ENCODE assay signal across 1 cellular context in the genomic region with DNA sequence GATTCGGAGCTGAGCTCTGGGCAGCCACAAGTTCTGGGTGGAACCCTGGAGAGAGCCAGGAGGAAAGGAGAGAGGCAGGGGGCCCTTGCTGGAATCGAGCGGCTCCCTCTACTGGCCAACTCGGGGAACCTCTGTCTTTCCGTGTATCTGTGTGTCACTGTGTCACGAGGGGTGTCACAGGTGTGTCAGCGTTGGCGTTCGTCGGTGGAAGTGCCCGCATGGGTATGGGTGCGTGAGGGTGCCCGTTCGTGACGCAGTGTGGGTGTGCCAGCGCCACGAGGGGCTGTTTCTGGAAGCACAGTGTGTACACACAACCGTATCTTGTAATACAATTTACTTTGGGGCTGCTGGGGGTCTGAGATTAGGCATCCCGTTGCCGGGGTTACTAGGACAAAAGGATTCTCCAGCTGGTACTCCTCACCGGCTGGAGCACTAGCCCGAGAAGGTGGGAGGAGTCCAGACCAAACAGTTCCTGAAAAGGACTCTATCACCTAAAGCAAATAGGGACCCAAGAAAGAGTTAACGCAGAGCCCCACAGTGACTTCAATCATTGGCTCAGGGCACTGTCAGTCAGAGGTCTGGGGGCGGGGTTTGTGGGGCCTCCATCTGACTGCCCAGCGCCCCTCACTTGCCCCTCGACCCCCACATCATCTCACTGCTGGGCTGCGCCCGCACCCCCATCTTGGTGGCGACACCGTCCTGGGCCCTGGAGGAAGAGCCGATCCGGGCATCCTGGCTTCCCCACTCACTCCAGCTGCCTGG.
TF ChIP-seq lines count a peak whose summit lies in the region.

No MANE protein-coding gene starts in this region.

TF ChIP-seq in HepG2, 621 proteins besides CTCF, POLR2A, EP300 and RAD21 (continued from another document and continues in another):
- TF ChIP-seq, protein P1, sequence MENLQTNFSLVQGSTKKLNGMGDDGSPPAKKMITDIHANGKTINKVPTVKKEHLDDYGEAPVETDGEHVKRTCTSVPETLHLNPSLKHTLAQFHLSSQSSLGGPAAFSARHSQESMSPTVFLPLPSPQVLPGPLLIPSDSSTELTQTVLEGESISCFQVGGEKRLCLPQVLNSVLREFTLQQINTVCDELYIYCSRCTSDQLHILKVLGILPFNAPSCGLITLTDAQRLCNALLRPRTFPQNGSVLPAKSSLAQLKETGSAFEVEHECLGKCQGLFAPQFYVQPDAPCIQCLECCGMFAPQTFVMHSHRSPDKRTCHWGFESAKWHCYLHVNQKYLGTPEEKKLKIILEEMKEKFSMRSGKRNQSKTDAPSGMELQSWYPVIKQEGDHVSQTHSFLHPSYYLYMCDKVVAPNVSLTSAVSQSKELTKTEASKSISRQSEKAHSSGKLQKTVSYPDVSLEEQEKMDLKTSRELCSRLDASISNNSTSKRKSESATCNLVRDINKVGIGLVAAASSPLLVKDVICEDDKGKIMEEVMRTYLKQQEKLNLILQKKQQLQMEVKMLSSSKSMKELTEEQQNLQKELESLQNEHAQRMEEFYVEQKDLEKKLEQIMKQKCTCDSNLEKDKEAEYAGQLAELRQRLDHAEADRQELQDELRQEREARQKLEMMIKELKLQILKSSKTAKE (CRISPR knock-in tag; IDR thresholded peaks at IDR 0.05; ENCODE audit: borderline replicate concordance): no peak
- no peak for TF ChIP-seq ZNF577 (CRISPR knock-in tag; IDR thresholded peaks at IDR 0.05; ENCODE audit: borderline replicate concordance, low read depth)
- no peak for TF ChIP-seq PHF20 (CRISPR knock-in tag; IDR thresholded peaks at IDR 0.05)
- no peak for TF ChIP-seq ETV6 (CRISPR knock-in tag; conservative IDR thresholded peaks at IDR 0.05)
- TF ChIP-seq ZNF572 (CRISPR knock-in tag; IDR thresholded peaks at IDR 0.05): no peak
- no peak for TF ChIP-seq MATR3 (CRISPR knock-in tag; IDR thresholded peaks at IDR 0.05)
- TF ChIP-seq, protein P2, sequence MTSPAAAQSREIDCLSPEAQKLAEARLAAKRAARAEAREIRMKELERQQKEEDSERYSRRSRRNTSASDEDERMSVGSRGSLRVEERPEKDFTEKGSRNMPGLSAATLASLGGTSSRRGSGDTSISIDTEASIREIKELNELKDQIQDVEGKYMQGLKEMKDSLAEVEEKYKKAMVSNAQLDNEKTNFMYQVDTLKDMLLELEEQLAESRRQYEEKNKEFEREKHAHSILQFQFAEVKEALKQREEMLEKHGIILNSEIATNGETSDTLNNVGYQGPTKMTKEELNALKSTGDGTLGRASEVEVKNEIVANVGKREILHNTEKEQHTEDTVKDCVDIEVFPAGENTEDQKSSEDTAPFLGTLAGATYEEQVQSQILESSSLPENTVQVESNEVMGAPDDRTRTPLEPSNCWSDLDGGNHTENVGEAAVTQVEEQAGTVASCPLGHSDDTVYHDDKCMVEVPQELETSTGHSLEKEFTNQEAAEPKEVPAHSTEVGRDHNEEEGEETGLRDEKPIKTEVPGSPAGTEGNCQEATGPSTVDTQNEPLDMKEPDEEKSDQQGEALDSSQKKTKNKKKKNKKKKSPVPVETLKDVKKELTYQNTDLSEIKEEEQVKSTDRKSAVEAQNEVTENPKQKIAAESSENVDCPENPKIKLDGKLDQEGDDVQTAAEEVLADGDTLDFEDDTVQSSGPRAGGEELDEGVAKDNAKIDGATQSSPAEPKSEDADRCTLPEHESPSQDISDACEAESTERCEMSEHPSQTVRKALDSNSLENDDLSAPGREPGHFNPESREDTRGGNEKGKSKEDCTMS (CRISPR knock-in tag; conservative IDR thresholded peaks at IDR 0.05): no peak
- TF ChIP-seq NCOA5 (CRISPR knock-in tag; IDR thresholded peaks at IDR 0.05): no peak
- no peak for TF ChIP-seq ZNF253 (CRISPR knock-in tag; IDR thresholded peaks at IDR 0.05; ENCODE audit: borderline replicate concordance)
- TF ChIP-seq, protein P3, sequence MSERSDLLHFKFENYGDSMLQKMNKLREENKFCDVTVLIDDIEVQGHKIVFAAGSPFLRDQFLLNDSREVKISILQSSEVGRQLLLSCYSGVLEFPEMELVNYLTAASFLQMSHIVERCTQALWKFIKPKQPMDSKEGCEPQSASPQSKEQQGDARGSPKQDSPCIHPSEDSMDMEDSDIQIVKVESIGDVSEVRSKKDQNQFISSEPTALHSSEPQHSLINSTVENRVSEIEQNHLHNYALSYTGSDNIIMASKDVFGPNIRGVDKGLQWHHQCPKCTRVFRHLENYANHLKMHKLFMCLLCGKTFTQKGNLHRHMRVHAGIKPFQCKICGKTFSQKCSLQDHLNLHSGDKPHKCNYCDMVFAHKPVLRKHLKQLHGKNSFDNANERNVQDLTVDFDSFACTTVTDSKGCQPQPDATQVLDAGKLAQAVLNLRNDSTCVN (CRISPR knock-in tag; IDR thresholded peaks at IDR 0.05; ENCODE audit: borderline replicate concordance): no peak
- TF ChIP-seq, protein P4, sequence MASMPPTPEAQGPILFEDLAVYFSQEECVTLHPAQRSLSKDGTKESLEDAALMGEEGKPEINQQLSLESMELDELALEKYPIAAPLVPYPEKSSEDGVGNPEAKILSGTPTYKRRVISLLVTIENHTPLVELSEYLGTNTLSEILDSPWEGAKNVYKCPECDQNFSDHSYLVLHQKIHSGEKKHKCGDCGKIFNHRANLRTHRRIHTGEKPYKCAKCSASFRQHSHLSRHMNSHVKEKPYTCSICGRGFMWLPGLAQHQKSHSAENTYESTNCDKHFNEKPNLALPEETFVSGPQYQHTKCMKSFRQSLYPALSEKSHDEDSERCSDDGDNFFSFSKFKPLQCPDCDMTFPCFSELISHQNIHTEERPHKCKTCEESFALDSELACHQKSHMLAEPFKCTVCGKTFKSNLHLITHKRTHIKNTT (CRISPR knock-in tag; IDR thresholded peaks at IDR 0.05): no peak
- TF ChIP-seq, protein P5, sequence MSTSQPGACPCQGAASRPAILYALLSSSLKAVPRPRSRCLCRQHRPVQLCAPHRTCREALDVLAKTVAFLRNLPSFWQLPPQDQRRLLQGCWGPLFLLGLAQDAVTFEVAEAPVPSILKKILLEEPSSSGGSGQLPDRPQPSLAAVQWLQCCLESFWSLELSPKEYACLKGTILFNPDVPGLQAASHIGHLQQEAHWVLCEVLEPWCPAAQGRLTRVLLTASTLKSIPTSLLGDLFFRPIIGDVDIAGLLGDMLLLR (CRISPR knock-in tag; IDR thresholded peaks at IDR 0.05): no peak
- no peak for TF ChIP-seq BRCA1 (CRISPR knock-in tag; IDR thresholded peaks at IDR 0.05)
- TF ChIP-seq RXRB (CRISPR knock-in tag; IDR thresholded peaks at IDR 0.05; ENCODE audit: borderline replicate concordance): no peak
- TF ChIP-seq SRSF1 (optimal IDR thresholded peaks at IDR 0.05; ENCODE audit: low read depth, low read length): peak; percentile 12
- TF ChIP-seq, protein P6, sequence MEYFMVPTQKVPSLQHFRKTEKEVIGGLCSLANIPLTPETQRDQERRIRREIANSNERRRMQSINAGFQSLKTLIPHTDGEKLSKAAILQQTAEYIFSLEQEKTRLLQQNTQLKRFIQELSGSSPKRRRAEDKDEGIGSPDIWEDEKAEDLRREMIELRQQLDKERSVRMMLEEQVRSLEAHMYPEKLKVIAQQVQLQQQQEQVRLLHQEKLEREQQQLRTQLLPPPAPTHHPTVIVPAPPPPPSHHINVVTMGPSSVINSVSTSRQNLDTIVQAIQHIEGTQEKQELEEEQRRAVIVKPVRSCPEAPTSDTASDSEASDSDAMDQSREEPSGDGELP (IDR thresholded peaks at IDR 0.05; ENCODE audit: borderline replicate concordance, low read depth): no peak
- no peak for TF ChIP-seq ZNF367 (CRISPR knock-in tag; IDR thresholded peaks at IDR 0.05; ENCODE audit: borderline replicate concordance)
- 0 out of 2 replicates have a peak, but pooled peaks have one; percentile 15 for TF ChIP-seq ZNF292 (CRISPR knock-in tag; IDR thresholded peaks at IDR 0.05; ENCODE audit: borderline replicate concordance, low read depth)
- TF ChIP-seq CREM (IDR thresholded peaks at IDR 0.05): peak; percentile 32; the same call in 1 of the 2 replicates
- TF ChIP-seq CREM (CRISPR knock-in tag; IDR thresholded peaks at IDR 0.05): no peak
- no peak for TF ChIP-seq HNF4A (CRISPR knock-in tag; IDR thresholded peaks at IDR 0.05)
- TF ChIP-seq, protein P7, sequence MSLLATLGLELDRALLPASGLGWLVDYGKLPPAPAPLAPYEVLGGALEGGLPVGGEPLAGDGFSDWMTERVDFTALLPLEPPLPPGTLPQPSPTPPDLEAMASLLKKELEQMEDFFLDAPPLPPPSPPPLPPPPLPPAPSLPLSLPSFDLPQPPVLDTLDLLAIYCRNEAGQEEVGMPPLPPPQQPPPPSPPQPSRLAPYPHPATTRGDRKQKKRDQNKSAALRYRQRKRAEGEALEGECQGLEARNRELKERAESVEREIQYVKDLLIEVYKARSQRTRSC (CRISPR knock-in tag; IDR thresholded peaks at IDR 0.05; ENCODE audit: low read depth): no peak
- TF ChIP-seq SMAD1 (CRISPR knock-in tag; IDR thresholded peaks at IDR 0.05; ENCODE audit: borderline replicate concordance, low read depth): peak; percentile 43; the same call in 1 of the 2 replicates
- no peak for TF ChIP-seq THYN1 (CRISPR knock-in tag; IDR thresholded peaks at IDR 0.05; ENCODE audit: borderline replicate concordance, low read depth)
- no peak for TF ChIP-seq ZNF34 (CRISPR knock-in tag; IDR thresholded peaks at IDR 0.05; ENCODE audit: borderline replicate concordance)
- TF ChIP-seq TCF12 (IDR thresholded peaks at IDR 0.05): no peak
- no peak for TF ChIP-seq TCF12 (CRISPR knock-in tag; IDR thresholded peaks at IDR 0.05)
- TF ChIP-seq, protein P8, sequence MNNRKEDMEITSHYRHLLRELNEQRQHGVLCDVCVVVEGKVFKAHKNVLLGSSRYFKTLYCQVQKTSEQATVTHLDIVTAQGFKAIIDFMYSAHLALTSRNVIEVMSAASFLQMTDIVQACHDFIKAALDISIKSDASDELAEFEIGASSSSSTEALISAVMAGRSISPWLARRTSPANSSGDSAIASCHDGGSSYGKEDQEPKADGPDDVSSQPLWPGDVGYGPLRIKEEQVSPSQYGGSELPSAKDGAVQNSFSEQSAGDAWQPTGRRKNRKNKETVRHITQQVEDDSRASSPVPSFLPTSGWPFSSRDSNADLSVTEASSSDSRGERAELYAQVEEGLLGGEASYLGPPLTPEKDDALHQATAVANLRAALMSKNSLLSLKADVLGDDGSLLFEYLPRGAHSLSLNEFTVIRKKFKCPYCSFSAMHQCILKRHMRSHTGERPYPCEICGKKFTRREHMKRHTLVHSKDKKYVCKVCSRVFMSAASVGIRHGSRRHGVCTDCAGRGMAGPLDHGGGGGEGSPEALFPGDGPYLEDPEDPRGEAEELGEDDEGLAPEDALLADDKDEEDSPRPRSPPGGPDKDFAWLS (CRISPR knock-in tag; IDR thresholded peaks at IDR 0.05; ENCODE audit: borderline replicate concordance): no peak
- no peak for TF ChIP-seq EZH2 (conservative IDR thresholded peaks at IDR 0.05; ENCODE audit: low read depth, low read length)
- TF ChIP-seq, protein P9, sequence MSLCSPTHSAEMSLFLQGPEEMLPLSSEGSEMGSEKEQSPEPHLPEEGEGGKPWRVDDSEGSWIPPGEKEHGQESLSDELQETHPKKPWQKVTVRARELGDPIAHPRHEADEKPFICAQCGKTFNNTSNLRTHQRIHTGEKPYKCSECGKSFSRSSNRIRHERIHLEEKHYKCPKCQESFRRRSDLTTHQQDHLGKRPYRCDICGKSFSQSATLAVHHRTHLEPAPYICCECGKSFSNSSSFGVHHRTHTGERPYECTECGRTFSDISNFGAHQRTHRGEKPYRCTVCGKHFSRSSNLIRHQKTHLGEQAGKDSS (CRISPR knock-in tag; IDR thresholded peaks at IDR 0.05; ENCODE audit: borderline replicate concordance, low read depth): no peak
- TF ChIP-seq YEATS4 (CRISPR knock-in tag; IDR thresholded peaks at IDR 0.05; ENCODE audit: borderline replicate concordance): no peak; the same call in 1 of the 2 replicates
- no peak for TF ChIP-seq ZNF550 (CRISPR knock-in tag; IDR thresholded peaks at IDR 0.05; ENCODE audit: borderline replicate concordance)
- no peak for TF ChIP-seq BCL6 (CRISPR knock-in tag; IDR thresholded peaks at IDR 0.05)
- TF ChIP-seq, protein P10, sequence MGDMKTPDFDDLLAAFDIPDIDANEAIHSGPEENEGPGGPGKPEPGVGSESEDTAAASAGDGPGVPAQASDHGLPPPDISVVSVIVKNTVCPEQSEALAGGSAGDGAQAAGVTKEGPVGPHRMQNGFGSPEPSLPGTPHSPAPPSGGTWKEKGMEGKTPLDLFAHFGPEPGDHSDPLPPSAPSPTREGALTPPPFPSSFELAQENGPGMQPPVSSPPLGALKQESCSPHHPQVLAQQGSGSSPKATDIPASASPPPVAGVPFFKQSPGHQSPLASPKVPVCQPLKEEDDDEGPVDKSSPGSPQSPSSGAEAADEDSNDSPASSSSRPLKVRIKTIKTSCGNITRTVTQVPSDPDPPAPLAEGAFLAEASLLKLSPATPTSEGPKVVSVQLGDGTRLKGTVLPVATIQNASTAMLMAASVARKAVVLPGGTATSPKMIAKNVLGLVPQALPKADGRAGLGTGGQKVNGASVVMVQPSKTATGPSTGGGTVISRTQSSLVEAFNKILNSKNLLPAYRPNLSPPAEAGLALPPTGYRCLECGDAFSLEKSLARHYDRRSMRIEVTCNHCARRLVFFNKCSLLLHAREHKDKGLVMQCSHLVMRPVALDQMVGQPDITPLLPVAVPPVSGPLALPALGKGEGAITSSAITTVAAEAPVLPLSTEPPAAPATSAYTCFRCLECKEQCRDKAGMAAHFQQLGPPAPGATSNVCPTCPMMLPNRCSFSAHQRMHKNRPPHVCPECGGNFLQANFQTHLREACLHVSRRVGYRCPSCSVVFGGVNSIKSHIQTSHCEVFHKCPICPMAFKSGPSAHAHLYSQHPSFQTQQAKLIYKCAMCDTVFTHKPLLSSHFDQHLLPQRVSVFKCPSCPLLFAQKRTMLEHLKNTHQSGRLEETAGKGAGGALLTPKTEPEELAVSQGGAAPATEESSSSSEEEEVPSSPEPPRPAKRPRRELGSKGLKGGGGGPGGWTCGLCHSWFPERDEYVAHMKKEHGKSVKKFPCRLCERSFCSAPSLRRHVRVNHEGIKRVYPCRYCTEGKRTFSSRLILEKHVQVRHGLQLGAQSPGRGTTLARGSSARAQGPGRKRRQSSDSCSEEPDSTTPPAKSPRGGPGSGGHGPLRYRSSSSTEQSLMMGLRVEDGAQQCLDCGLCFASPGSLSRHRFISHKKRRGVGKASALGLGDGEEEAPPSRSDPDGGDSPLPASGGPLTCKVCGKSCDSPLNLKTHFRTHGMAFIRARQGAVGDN (CRISPR knock-in tag; IDR thresholded peaks at IDR 0.05): peak; percentile 59
- no peak for TF ChIP-seq HES4 (CRISPR knock-in tag; IDR thresholded peaks at IDR 0.05; ENCODE audit: borderline replicate concordance)
- TF ChIP-seq, protein P11, sequence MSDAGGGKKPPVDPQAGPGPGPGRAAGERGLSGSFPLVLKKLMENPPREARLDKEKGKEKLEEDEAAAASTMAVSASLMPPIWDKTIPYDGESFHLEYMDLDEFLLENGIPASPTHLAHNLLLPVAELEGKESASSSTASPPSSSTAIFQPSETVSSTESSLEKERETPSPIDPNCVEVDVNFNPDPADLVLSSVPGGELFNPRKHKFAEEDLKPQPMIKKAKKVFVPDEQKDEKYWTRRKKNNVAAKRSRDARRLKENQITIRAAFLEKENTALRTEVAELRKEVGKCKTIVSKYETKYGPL (CRISPR knock-in tag; IDR thresholded peaks at IDR 0.05): peak; percentile 75; the same call in 1 of the 2 replicates
- TF ChIP-seq MEIS1 (CRISPR knock-in tag; IDR thresholded peaks at IDR 0.05; ENCODE audit: borderline replicate concordance): no peak
- TF ChIP-seq NAIF1 (CRISPR knock-in tag; IDR thresholded peaks at IDR 0.05; ENCODE audit: borderline replicate concordance): no peak
- no peak for TF ChIP-seq ATF1 (CRISPR knock-in tag; IDR thresholded peaks at IDR 0.05)
- peak; percentile 90 for TF ChIP-seq NFYB (CRISPR knock-in tag; IDR thresholded peaks at IDR 0.05)
- TF ChIP-seq ATF7-NPFF (CRISPR knock-in tag; IDR thresholded peaks at IDR 0.05; ENCODE audit: low read depth): no peak
- TF ChIP-seq ZNF430 (CRISPR knock-in tag; IDR thresholded peaks at IDR 0.05): no peak
